8 cellular contexts compared by ENCODE assay signal in the genomic region with DNA sequence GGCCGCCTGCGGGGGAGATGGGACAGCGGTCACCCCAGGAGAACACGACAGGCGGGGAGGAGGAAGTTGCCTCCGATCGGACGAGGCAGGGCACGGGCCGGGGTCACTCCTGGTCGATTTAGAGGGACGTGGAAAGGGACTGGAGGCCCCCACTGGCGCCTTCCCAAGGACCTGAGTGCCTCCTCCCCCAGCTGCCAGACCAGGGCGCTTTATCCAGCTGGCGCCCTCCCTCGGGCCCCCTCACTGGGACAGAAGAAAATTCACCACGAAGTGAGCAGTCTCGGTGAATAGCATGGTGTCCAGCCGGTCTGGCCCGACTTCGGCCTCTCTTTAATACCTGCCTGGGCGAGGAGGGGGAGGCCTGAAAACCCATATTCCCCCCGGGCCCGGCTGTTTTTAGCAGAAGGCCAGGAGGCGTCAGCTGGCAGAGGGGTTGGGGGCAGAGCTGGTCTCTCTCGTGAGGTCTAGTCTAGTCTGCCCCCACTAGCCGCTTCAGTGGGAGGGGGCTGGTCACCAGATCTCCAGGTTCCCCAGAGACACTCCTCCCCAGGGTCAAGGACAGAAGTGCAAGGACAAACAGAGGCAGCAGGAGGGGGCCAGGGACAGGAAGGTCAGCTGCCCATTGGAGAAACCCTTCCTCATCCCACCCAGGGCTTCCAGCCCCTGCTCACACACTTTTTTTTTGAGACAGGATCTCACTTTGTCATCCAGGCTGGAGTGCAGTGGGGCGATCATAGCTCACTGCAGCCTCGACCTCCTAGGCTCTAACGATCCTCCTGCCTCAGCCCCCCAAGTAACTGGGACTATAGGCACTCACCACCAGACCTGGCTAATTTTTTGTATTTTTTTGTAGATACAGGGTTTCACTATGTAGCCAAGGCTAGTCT. TPM values are rescaled to one million over a fixed set of nuclear protein-coding genes. Genes with fewer than 3 reads are reported as not detected.
DNase-seq lines count a peak whose midpoint lies in the region; ATAC-seq and TF ChIP-seq lines count a peak whose summit lies in the region.

No MANE protein-coding gene starts in this region.

- ATAC-seq in HG02852 (IDR thresholded peaks at IDR 0.05; ENCODE audit: unreplicated experiment): no peak
- ATAC-seq in HG02759 (IDR thresholded peaks at IDR 0.05; ENCODE audit: unreplicated experiment): no peak

- H3K27me3 ChIP-seq in ACC112 (ENCODE audit: insufficient read depth, low read length) (no peaks in the 10 kb centered on the region), colonic mucosa (no peaks in the 10 kb centered on the region)

- peak overlapping the region; percentile 48 for H3K27ac ChIP-seq in ACC112 (ENCODE audit: low read depth, low read length)
- peak overlapping the region; percentile 73 for H3K27ac ChIP-seq in colonic mucosa
- H3K27ac ChIP-seq in temporal lobe (ENCODE audit: low read depth, low read length): peak overlapping the region; percentile 96

- H3K9me3 ChIP-seq in colonic mucosa: no peaks in the 10 kb centered on the region

- H3K79me2 ChIP-seq in ACC112 (ENCODE audit: control insufficient read depth, insufficient read depth, low read length, unreplicated experiment): no peaks in the 10 kb centered on the region

- H3K4me1 ChIP-seq in ACC112 (ENCODE audit: control insufficient read depth, insufficient read depth, low read length, unreplicated experiment) (peaks cover 42% of the 10 kb centered on the region), colonic mucosa (peaks cover 3% of the 10 kb centered on the region)

- peak overlapping the region; percentile 86 to 93 for H3K9ac ChIP-seq in colonic mucosa (ENCODE audit: low read depth in 2 of 2, low read length in 2 of 2)

- intact Hi-C loops in colonic mucosa (cut with DNase I) (no loop called here), lower leg skin (cut with DNase I; ENCODE audit: low total_unique reads) (no loop called here)

- H3K36me3 ChIP-seq in ACC112 (ENCODE audit: insufficient read depth, low read length) (no peaks in the 10 kb centered on the region), colonic mucosa (no peaks in the 10 kb centered on the region)

- TF ChIP-seq POLR2A in lower leg skin (IDR thresholded peaks at IDR 0.05): no peak

- WGBS in lower leg skin, 2 donors: 29 to 30% methylated on average over 14 to 18 of the region's 30 CpGs

- no peak for TF ChIP-seq CTCF in GM12865 (IDR thresholded peaks at IDR 0.05; ENCODE audit: insufficient read depth, low read depth, low read length, missing control alignments)
- TF ChIP-seq CTCF in colonic mucosa (IDR thresholded peaks at IDR 0.05): no peak
- no peak for TF ChIP-seq CTCF in lower leg skin (IDR thresholded peaks at IDR 0.05)

- H3K4me3 ChIP-seq in ACC112 (ENCODE audit: low read depth, low read length): peak overlapping the region; percentile 76
- peak overlapping the region; percentile 52 for H3K4me3 ChIP-seq in GM12865 (ENCODE audit: low read depth, low read length)
- peak overlapping the region; percentile 76 for H3K4me3 ChIP-seq in colonic mucosa
- peak overlapping the region; percentile 68 for H3K4me3 ChIP-seq in lower leg skin (ENCODE audit: low read depth, poor library complexity, severe bottlenecking)

- DNase-seq in GM12865 (ENCODE audit: low read depth) (no peak), NCI-H774 (lab: John Stamatoyannopoulos, UW) (peak; percentile 63), colonic mucosa (peak; percentile 52), lower leg skin (ENCODE audit: low spot score in 2 of 2) (peak in 1 of 2 donors; percentile 90)

- H2AFZ ChIP-seq in ACC112 (ENCODE audit: low read length, unreplicated experiment): peak overlapping the region; percentile 67

RNA-seq across cellular contexts. Expression of a gene that starts 10.2 kb away (rescaled TPM):
- total RNA-seq in colonic mucosa (1 to 10 TPM; 5.6 to 8.0 TPM), lower leg skin (10 to 100 TPM in 2 of 4 donors, 1 to 10 TPM in 2; 7.2 to 20.1 (median 8.7) TPM), temporal lobe (2.2 TPM)

RNA-seq across cellular contexts. Expression of a gene that starts 10.2 kb away (rescaled TPM):
- total RNA-seq in colonic mucosa (under 1 TPM; 0.61 to 0.99 TPM), lower leg skin (1 to 10 TPM in 1 of 4 donors, under 1 TPM in 2, not detected in 1; 0.42 to 1.5 (median 0.84) TPM), temporal lobe (not detected)

RNA-seq across cellular contexts. Expression of a gene that starts 16.1 kb away (rescaled TPM):
- total RNA-seq in colonic mucosa: 100 to 1,000 TPM; 174 to 199 TPM
- total RNA-seq in lower leg skin: 10 to 100 TPM in 2 of 4 donors, 1 to 10 TPM in 2; 6.9 to 21.0 (median 11.1) TPM
- total RNA-seq in temporal lobe: 355 TPM

RNA-seq across cellular contexts. Expression of a gene that starts 42.1 kb away (rescaled TPM):
- total RNA-seq in colonic mucosa: 10 to 100 TPM; 65.7 to 76.8 TPM
- 100 to 1,000 TPM in 3 of 4 donors, 10 to 100 TPM in 1; 72.5 to 147 (median 105) TPM for total RNA-seq in lower leg skin
- total RNA-seq in temporal lobe: 55.6 TPM

Comparison
In these comparisons a context has a peak if more than half of its experiments do, and no peak if none do; other contexts are left out.
1. RNA of a gene that starts 16.1 kb away (total RNA-seq): 355 TPM in temporal lobe (single experiment) and 174 to 199 TPM in colonic mucosa; 6.9 to 21.0 TPM in lower leg skin; every median in the first group is over 4 times any median in the second.
2. Peak in every context shown above with its lines, with median percentiles within 50 percentile points of each other: H3K27ac ChIP-seq and H3K4me3 ChIP-seq.